In the genomic region with DNA sequence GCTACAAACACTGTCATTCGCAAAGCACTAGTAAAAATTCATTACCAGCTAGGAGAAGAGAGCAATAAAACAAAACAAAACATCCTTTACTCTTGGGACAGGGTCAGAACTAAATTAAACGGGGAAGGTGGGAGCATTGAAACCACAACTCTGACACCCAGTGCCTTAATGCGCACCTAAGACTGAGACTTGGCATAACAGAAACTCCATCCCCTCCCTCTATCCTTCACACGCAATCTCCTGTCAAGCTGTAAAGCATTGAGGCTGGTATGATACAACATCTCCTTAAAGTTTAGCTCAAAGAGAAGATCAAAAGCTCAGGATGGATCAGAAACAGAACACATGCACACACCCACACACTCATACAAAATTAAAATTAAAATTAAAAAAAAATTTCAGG, we compare ENCODE assay signal across 27 cellular contexts.
"Had no signal": no experiment of that assay in that cellular context is flagged by ENCODE, and none has a peak within 500 bp of the region (broad histone marks: within the 10 kb centered on the region; RNA-seq: fewer than 3 reads in every experiment).

No MANE protein-coding gene starts in this region.

- DNase-seq: activated CD4-positive, alpha-beta memory T cell treated with anti-CD3 and anti-CD28 coated beads, Interleukin-2, amount 10 ng/mL, durations not matched to agents 7 days and 5 days; activated CD4-positive, alpha-beta T cell treated with anti-CD3 and anti-CD28 coated beads for 1 hour; activated CD4-positive, alpha-beta T cell treated with anti-CD3 and anti-CD28 coated beads for 4 hours; activated CD4-positive, alpha-beta T cell treated with anti-CD3 and anti-CD28 coated beads, Interleukin-2, amount 10 ng/mL, durations not matched to agents 7 days and 5 days; activated CD4-positive, alpha-beta T cell treated with anti-CD3 and anti-CD28 coated beads, Interleukin-2, amount 50 U/mL, for 4 hours; activated CD8-positive, alpha-beta memory T cell treated with anti-CD3 and anti-CD28 coated beads, Interleukin-2, amount 50 U/mL, for 48 hours; activated gamma-delta T cell; activated naive CD4-positive, alpha-beta T cell; activated naive CD4-positive, alpha-beta T cell treated with anti-CD3 and anti-CD28 coated beads, Interleukin-2, amount 10 ng/mL, durations not matched to agents 7 days and 5 days; activated naive CD8-positive, alpha-beta T cell treated with anti-CD3 and anti-CD28 coated beads, Interleukin-2, amount 10 ng/mL, durations not matched to agents 7 days and 5 days; activated T-cell treated with anti-CD3 and anti-CD28 coated beads for 4 hours; activated T-cell treated with anti-CD3 and anti-CD28 coated beads, Interleukin-2, amount 50 U/mL, for 24 hours; activated T-cell treated with anti-CD3 and anti-CD28 coated beads, Interleukin-2, amount 50 U/mL, for 72 hours; central memory CD4-positive, alpha-beta T cell; cerebellar nuclear complex; colonic mucosa; effector CD8-positive, alpha-beta T cell; foreskin fibroblast; glutamatergic neuron; heart left ventricle; T-helper 2 cell had no signal

- ATAC-seq: activated naive CD4-positive, alpha-beta T cell treated with anti-CD3 and anti-CD28 coated beads, Interleukin-2, amount 50 U/mL, for 72 hours; activated T-cell treated with anti-CD3 and anti-CD28 coated beads, Interleukin-2, amount 50 U/mL, for 72 hours; esophagus mucosa; heart left ventricle; WTC11 had no signal

- H3K27ac ChIP-seq: ascending aorta, breast epithelium, cardiac muscle cell, colonic mucosa, heart left ventricle had no signal

- H3K27me3 ChIP-seq: ascending aorta, breast epithelium, cardiac muscle cell, colonic mucosa, heart left ventricle had no signal

- H3K4me1 ChIP-seq: ascending aorta, breast epithelium, colonic mucosa, heart left ventricle had no signal

- H3K9me3 ChIP-seq: ascending aorta, colonic mucosa had no signal

- H3K4me3 ChIP-seq: ascending aorta, breast epithelium, cardiac muscle cell, colonic mucosa, heart left ventricle had no signal

- H3K36me3 ChIP-seq: ascending aorta, breast epithelium, cardiac muscle cell, colonic mucosa, heart left ventricle had no signal
